Comparison of ENCODE assay signal across 25 cellular contexts in the genomic region with DNA sequence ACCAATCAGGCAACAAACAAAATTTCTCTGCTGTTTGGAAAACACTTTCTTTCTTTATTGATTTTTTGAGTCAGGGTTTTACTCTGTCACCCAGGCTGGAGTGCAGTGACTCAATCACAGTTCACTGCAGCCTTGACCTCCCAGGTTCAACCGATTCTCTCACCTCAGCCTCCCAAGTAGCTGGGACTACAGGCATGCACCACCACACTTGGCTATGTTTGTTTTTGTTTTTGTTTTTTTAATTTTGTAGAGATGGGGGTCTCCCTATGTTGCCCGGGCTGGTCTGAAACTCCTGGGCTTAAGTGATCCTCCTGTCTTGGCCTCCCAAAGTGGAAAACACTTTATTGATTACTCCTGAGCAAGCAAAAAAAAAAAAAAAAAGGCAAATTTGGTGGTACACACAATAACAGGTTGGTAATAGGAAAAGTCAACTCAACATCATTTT.
"Had no signal": no experiment of that assay in that cellular context is flagged by ENCODE, and none has a peak within 500 bp of the region (broad histone marks: within the 10 kb centered on the region; RNA-seq: fewer than 3 reads in every experiment).

No MANE protein-coding gene starts in this region.

- H3K4me1 ChIP-seq: ascending aorta had no signal

- DNase-seq: activated CD4-positive, alpha-beta T cell treated with anti-CD3 and anti-CD28 coated beads for 4 hours; activated CD8-positive, alpha-beta memory T cell treated with anti-CD3 and anti-CD28 coated beads, Interleukin-2, amount 50 U/mL, for 48 hours; activated CD8-positive, alpha-beta T cell treated with anti-CD3 and anti-CD28 coated beads, Interleukin-2, amount 10 ng/mL, durations not matched to agents 7 days and 5 days; activated effector memory CD4-positive, alpha-beta T cell treated with Interleukin-2 at 50 U/mL for 16 hours; activated naive CD4-positive, alpha-beta T cell; activated T-cell treated with anti-CD3 and anti-CD28 coated beads, Interleukin-2, amount 50 U/mL, for 24 hours; body of pancreas; central memory CD4-positive, alpha-beta T cell; NCI-H1092; NCI-H1417 treated with DMSO at 0.1 percent for 48 hours; NCI-H1694 treated with DMSO at 0.1 percent for 48 hours; NCI-H2029 treated with DMSO at 0.1 percent for 48 hours; NCI-H510A treated with DMSO at 0.1 percent for 48 hours; NCI-H69; NK-92 treated with Interleukin-12 subunit alpha and Interleukin-12 subunit beta, amount 100 ng/mL, for 24 hours; OCI-M1; SK-N-SH; T-helper 1 cell; WERI-Rb-1 had no signal

- H3K27ac Mint-ChIP-seq: activated CD8-positive, alpha-beta T cell treated with anti-CD3 and anti-CD28 coated beads, Interleukin-2, amount 10 ng/mL, durations not matched to agents 7 days and 5 days; activated naive CD4-positive, alpha-beta T cell treated with anti-CD3 and anti-CD28 coated beads, Interleukin-2, amount 50 U/mL, for 24 hours; activated T-cell treated with anti-CD3 and anti-CD28 coated beads, Interleukin-2, amount 50 U/mL, for 24 hours; activated T-helper 1 cell treated with anti-CD3 and anti-CD28 coated beads, Interleukin-12 subunit alpha, Interleukin-12 subunit beta, Interleukin-2, Interleukin-4 antibody, amounts not matched to agents 30 ng/mL and 10 ng/mL and 1 ng/mL, durations not matched to agents 14 hours and 24 hours and 36 hours had no signal

- H3K9me3 Mint-ChIP-seq: activated naive CD4-positive, alpha-beta T cell treated with anti-CD3 and anti-CD28 coated beads, Interleukin-2, amount 50 U/mL, for 24 hours; activated T-cell treated with anti-CD3 and anti-CD28 coated beads, Interleukin-2, amount 50 U/mL, for 24 hours; activated T-helper 1 cell treated with anti-CD3 and anti-CD28 coated beads, Interleukin-12 subunit alpha, Interleukin-12 subunit beta, Interleukin-2, Interleukin-4 antibody, amounts not matched to agents 30 ng/mL and 10 ng/mL and 1 ng/mL, durations not matched to agents 14 hours and 24 hours and 36 hours had no signal

- FAIRE-seq: bronchial epithelial cell had no signal

- H3K27me3 ChIP-seq: ascending aorta, body of pancreas had no signal

- H3K4me1 Mint-ChIP-seq: activated naive CD4-positive, alpha-beta T cell treated with anti-CD3 and anti-CD28 coated beads, Interleukin-2, amount 50 U/mL, for 24 hours had no signal

- H3K4me3 Mint-ChIP-seq: activated CD8-positive, alpha-beta T cell treated with anti-CD3 and anti-CD28 coated beads, Interleukin-2, amount 10 ng/mL, durations not matched to agents 7 days and 5 days; activated naive CD4-positive, alpha-beta T cell treated with anti-CD3 and anti-CD28 coated beads, Interleukin-2, amount 50 U/mL, for 24 hours; activated T-cell treated with anti-CD3 and anti-CD28 coated beads, Interleukin-2, amount 50 U/mL, for 24 hours; activated T-helper 1 cell treated with anti-CD3 and anti-CD28 coated beads, Interleukin-12 subunit alpha, Interleukin-12 subunit beta, Interleukin-2, Interleukin-4 antibody, amounts not matched to agents 30 ng/mL and 10 ng/mL and 1 ng/mL, durations not matched to agents 14 hours and 24 hours and 36 hours had no signal

- ATAC-seq: activated CD4-positive, CD25-positive, alpha-beta regulatory T cell treated with anti-CD3 and anti-CD28 coated beads, Interleukin-2, amount 50 U/mL, for 24 hours; activated CD8-positive, alpha-beta T cell treated with anti-CD3 and anti-CD28 coated beads, Interleukin-2, amount 10 ng/mL, durations not matched to agents 7 days and 5 days; Right ventricle myocardium inferior had no signal

- H3K9ac ChIP-seq: SK-N-SH had no signal

- H3K36me3 Mint-ChIP-seq: activated naive CD4-positive, alpha-beta T cell treated with anti-CD3 and anti-CD28 coated beads, Interleukin-2, amount 50 U/mL, for 24 hours had no signal

- H3K4me3 ChIP-seq: ascending aorta, body of pancreas had no signal

- H3K36me3 ChIP-seq: ascending aorta, WERI-Rb-1 had no signal

- H3K4me2 ChIP-seq: SK-N-SH had no signal

- H3K9me3 ChIP-seq: ascending aorta, body of pancreas, SK-N-SH had no signal

- H3K27ac ChIP-seq: ascending aorta, WERI-Rb-1 had no signal
